Comparison of ENCODE assay signal across 39 cellular contexts in genomic region chr1:89490389-89490788, GRCh38.
"Had no signal": no experiment of that assay in that cellular context is flagged by ENCODE, and none has a peak within 500 bp of the region (broad histone marks: within the 10 kb centered on the region; RNA-seq: fewer than 3 reads in every experiment).

No MANE protein-coding gene starts in this region.

- H3K27me3 ChIP-seq: adrenal gland, ascending aorta, body of pancreas, brain microvascular endothelial cell, breast epithelium, cardiac muscle cell had no signal

- ATAC-seq: activated naive CD4-positive, alpha-beta T cell treated with anti-CD3 and anti-CD28 coated beads, Interleukin-2, amount 50 U/mL, for 72 hours; activated naive CD8-positive, alpha-beta T cell treated with anti-CD3 and anti-CD28 coated beads, Interleukin-2, amount 50 U/mL, for 24 hours; activated T-cell treated with anti-CD3 and anti-CD28 coated beads, Interleukin-2, amount 50 U/mL, for 4 hours; activated T-cell treated with anti-CD3 and anti-CD28 coated beads, Interleukin-2, amount 50 U/mL, for 72 hours; activated T-helper 17 cell treated with anti-CD3 and anti-CD28 coated beads, Interleukin-2, amount 50 U/mL, for 72 hours; body of pancreas had no signal

- DNase-seq: activated effector memory CD4-positive, alpha-beta T cell treated with anti-CD3 and anti-CD28 coated beads, Interleukin-2, amount 50 U/mL, for 16 hours; activated effector memory CD4-positive, alpha-beta T cell treated with Interleukin-2 at 50 U/mL for 16 hours; activated gamma-delta T cell; activated gamma-delta T cell treated with Interleukin-2 at 50 U/mL for 16 hours; activated naive CD4-positive, alpha-beta T cell; activated naive CD4-positive, alpha-beta T cell treated with anti-CD3 and anti-CD28 coated beads for 36 hours; activated naive CD4-positive, alpha-beta T cell treated with anti-CD3 and anti-CD28 coated beads, Interleukin-2, amount 10 ng/mL, durations not matched to agents 7 days and 5 days; activated naive CD4-positive, alpha-beta T cell treated with anti-CD3 and anti-CD28 coated beads, Interleukin-2, amount 50 U/mL, for 16 hours; activated naive CD4-positive, alpha-beta T cell treated with Interleukin-2 at 50 U/mL for 16 hours; activated naive CD8-positive, alpha-beta T cell treated with anti-CD3 and anti-CD28 coated beads for 36 hours; activated naive CD8-positive, alpha-beta T cell treated with anti-CD3 and anti-CD28 coated beads, Interleukin-2, amount 10 ng/mL, durations not matched to agents 7 days and 5 days; activated naive CD8-positive, alpha-beta T cell treated with anti-CD3 and anti-CD28 coated beads, Interleukin-2, amount 50 U/mL, for 24 hours; activated T-cell treated with anti-CD3 and anti-CD28 coated beads, Interleukin-2, amount 50 U/mL, for 1 hour; activated T-cell treated with anti-CD3 and anti-CD28 coated beads, Interleukin-2, amount 50 U/mL, for 24 hours; activated T-cell treated with anti-CD3 and anti-CD28 coated beads, Interleukin-2, amount 50 U/mL, for 4 hours; activated T-cell treated with anti-CD3 and anti-CD28 coated beads, Interleukin-2, amount 50 U/mL, for 48 hours; activated T-cell treated with anti-CD3 and anti-CD28 coated beads, Interleukin-2, amount 50 U/mL, for 72 hours; adrenal gland; amniotic stem cell; amygdala; anterior cingulate cortex; aorta; body of pancreas; brain microvascular endothelial cell; caudate nucleus; central memory CD4-positive, alpha-beta T cell; cerebellar nuclear complex had no signal

- H3K36me3 ChIP-seq: adrenal gland, ascending aorta, brain microvascular endothelial cell, breast epithelium, cardiac muscle cell had no signal

- H3K4me3 ChIP-seq: adrenal gland, ascending aorta, body of pancreas, breast epithelium, cardiac muscle cell had no signal

- H3K27ac ChIP-seq: adrenal gland, ascending aorta, body of pancreas, brain microvascular endothelial cell, breast epithelium, cardiac muscle cell had no signal

- H3K9me3 ChIP-seq: adrenal gland, ascending aorta, body of pancreas, breast epithelium had no signal

- H3K27ac Mint-ChIP-seq: activated naive CD4-positive, alpha-beta T cell treated with anti-CD3 and anti-CD28 coated beads for 36 hours; activated naive CD4-positive, alpha-beta T cell treated with anti-CD3 and anti-CD28 coated beads, Interleukin-2, amount 10 ng/mL, durations not matched to agents 7 days and 5 days; activated naive CD4-positive, alpha-beta T cell treated with anti-CD3 and anti-CD28 coated beads, Interleukin-2, amount 50 U/mL, for 24 hours; activated naive CD4-positive, alpha-beta T cell treated with anti-CD3 and anti-CD28 coated beads, Interleukin-2, amount 50 U/mL, for 72 hours; activated naive CD8-positive, alpha-beta T cell; activated naive CD8-positive, alpha-beta T cell treated with anti-CD3 and anti-CD28 coated beads for 36 hours; activated naive CD8-positive, alpha-beta T cell treated with anti-CD3 and anti-CD28 coated beads, Interleukin-2, amount 10 ng/mL, durations not matched to agents 7 days and 5 days; activated naive CD8-positive, alpha-beta T cell treated with anti-CD3 and anti-CD28 coated beads, Interleukin-2, amount 50 U/mL, for 24 hours; activated T-cell treated with anti-CD3 and anti-CD28 coated beads, Interleukin-2, amount 50 U/mL, for 24 hours; activated T-cell treated with anti-CD3 and anti-CD28 coated beads, Interleukin-2, amount 50 U/mL, for 72 hours; activated T-helper 17 cell treated with anti-CD3 and anti-CD28 coated beads, Interleukin-2, amount 50 U/mL, for 72 hours; activated T-helper 2 cell treated with anti-CD3 and anti-CD28 coated beads, Interferon-gamma antibody, Interleukin-2, Interleukin-4, amounts not matched to agents 10 μg/mL and 5 μg/mL and 100 μg/mL, durations not matched to agents 14 hours and 24 hours and 36 hours; brain had no signal

- H3K36me3 Mint-ChIP-seq: activated naive CD4-positive, alpha-beta T cell treated with anti-CD3 and anti-CD28 coated beads, Interleukin-2, amount 50 U/mL, for 24 hours; brain had no signal

- H3K4me3 Mint-ChIP-seq: activated naive CD4-positive, alpha-beta T cell treated with anti-CD3 and anti-CD28 coated beads for 36 hours; activated naive CD4-positive, alpha-beta T cell treated with anti-CD3 and anti-CD28 coated beads, Interleukin-2, amount 10 ng/mL, durations not matched to agents 7 days and 5 days; activated naive CD4-positive, alpha-beta T cell treated with anti-CD3 and anti-CD28 coated beads, Interleukin-2, amount 50 U/mL, for 24 hours; activated naive CD8-positive, alpha-beta T cell; activated naive CD8-positive, alpha-beta T cell treated with anti-CD3 and anti-CD28 coated beads for 36 hours; activated naive CD8-positive, alpha-beta T cell treated with anti-CD3 and anti-CD28 coated beads, Interleukin-2, amount 10 ng/mL, durations not matched to agents 7 days and 5 days; activated naive CD8-positive, alpha-beta T cell treated with anti-CD3 and anti-CD28 coated beads, Interleukin-2, amount 50 U/mL, for 24 hours; activated T-cell treated with anti-CD3 and anti-CD28 coated beads, Interleukin-2, amount 50 U/mL, for 24 hours; activated T-cell treated with anti-CD3 and anti-CD28 coated beads, Interleukin-2, amount 50 U/mL, for 4 hours; activated T-cell treated with anti-CD3 and anti-CD28 coated beads, Interleukin-2, amount 50 U/mL, for 72 hours; activated T-helper 1 cell treated with anti-CD3 and anti-CD28 coated beads, Interleukin-12 subunit alpha, Interleukin-12 subunit beta, Interleukin-2, Interleukin-4 antibody, amounts not matched to agents 30 ng/mL and 10 ng/mL and 1 ng/mL, durations not matched to agents 14 hours and 24 hours and 36 hours; activated T-helper 17 cell treated with anti-CD3 and anti-CD28 coated beads, Interleukin-2, amount 50 U/mL, for 72 hours; brain; central memory CD8-positive, alpha-beta T cell had no signal

- H3K4me1 ChIP-seq: adrenal gland, ascending aorta, body of pancreas, breast epithelium had no signal

- H3K27me3 Mint-ChIP-seq: activated naive CD4-positive, alpha-beta T cell treated with anti-CD3 and anti-CD28 coated beads, Interleukin-2, amount 50 U/mL, for 24 hours; activated naive CD8-positive, alpha-beta T cell; activated naive CD8-positive, alpha-beta T cell treated with anti-CD3 and anti-CD28 coated beads, Interleukin-2, amount 10 ng/mL, durations not matched to agents 7 days and 5 days; activated naive CD8-positive, alpha-beta T cell treated with anti-CD3 and anti-CD28 coated beads, Interleukin-2, amount 50 U/mL, for 24 hours; activated T-helper 17 cell treated with anti-CD3 and anti-CD28 coated beads, Interleukin-2, amount 50 U/mL, for 72 hours had no signal

- FAIRE-seq: astrocyte had no signal

- H3K9me3 Mint-ChIP-seq: activated naive CD4-positive, alpha-beta T cell treated with anti-CD3 and anti-CD28 coated beads, Interleukin-2, amount 50 U/mL, for 24 hours; activated T-cell treated with anti-CD3 and anti-CD28 coated beads, Interleukin-2, amount 50 U/mL, for 24 hours; activated T-helper 17 cell treated with anti-CD3 and anti-CD28 coated beads, Interleukin-2, amount 50 U/mL, for 72 hours; central memory CD8-positive, alpha-beta T cell had no signal

- H3K4me1 Mint-ChIP-seq: brain; central memory CD8-positive, alpha-beta T cell had no signal
